ENCODE assay signal across 1 cellular context in the genomic region with DNA sequence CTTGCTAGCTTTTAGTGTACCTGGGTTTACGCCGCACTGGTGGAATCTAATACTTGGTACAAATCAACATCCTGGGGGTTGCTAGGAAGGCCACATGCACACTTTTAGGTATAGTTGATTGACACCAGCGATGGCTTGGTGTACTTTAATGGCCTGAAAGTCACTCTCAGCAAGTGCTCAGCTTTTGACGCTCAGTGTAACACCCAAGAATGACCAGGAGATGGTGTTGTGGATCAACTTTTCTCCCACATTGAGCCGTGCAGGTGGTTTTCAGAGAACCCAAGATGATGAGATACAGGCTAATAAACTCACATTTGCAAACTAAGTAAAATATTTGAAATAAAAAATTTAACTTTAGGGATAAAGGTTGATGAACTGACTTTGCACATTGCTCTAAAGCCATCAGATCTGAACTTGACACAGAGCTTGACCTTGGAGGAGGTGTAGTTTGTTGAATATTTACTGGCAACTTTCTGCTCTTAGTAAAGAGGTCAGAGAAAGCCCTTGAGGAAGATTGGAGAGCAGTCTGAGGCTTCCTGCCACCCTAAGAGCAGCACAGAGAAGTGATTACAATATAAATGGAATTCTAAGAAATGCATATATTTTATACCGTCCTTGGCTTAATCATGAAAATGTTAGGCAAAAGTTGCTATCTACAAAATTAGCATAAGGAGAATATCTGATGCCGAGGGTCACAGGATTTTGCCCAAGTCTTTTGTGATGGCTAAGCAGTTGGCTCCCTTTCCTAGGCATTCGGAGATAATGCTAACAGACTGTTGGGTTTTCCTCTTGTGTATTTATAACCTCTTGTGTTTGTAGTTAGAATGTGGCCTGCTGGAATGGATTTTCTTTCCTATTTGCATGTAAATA.
TF ChIP-seq lines count a peak whose summit lies in the region.

No MANE protein-coding gene starts in this region.

TF ChIP-seq in WTC11, 78 proteins besides CTCF, POLR2A, EP300 and RAD21 (continued from another document):
- TF ChIP-seq, protein P1, sequence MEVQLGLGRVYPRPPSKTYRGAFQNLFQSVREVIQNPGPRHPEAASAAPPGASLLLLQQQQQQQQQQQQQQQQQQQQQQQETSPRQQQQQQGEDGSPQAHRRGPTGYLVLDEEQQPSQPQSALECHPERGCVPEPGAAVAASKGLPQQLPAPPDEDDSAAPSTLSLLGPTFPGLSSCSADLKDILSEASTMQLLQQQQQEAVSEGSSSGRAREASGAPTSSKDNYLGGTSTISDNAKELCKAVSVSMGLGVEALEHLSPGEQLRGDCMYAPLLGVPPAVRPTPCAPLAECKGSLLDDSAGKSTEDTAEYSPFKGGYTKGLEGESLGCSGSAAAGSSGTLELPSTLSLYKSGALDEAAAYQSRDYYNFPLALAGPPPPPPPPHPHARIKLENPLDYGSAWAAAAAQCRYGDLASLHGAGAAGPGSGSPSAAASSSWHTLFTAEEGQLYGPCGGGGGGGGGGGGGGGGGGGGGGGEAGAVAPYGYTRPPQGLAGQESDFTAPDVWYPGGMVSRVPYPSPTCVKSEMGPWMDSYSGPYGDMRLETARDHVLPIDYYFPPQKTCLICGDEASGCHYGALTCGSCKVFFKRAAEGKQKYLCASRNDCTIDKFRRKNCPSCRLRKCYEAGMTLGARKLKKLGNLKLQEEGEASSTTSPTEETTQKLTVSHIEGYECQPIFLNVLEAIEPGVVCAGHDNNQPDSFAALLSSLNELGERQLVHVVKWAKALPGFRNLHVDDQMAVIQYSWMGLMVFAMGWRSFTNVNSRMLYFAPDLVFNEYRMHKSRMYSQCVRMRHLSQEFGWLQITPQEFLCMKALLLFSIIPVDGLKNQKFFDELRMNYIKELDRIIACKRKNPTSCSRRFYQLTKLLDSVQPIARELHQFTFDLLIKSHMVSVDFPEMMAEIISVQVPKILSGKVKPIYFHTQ (CRISPR knock-in tag; IDR thresholded peaks at IDR 0.05), result no peak
- no peak for TF ChIP-seq SMAD4 (CRISPR knock-in tag; IDR thresholded peaks at IDR 0.05)
- TF ChIP-seq, protein P2, sequence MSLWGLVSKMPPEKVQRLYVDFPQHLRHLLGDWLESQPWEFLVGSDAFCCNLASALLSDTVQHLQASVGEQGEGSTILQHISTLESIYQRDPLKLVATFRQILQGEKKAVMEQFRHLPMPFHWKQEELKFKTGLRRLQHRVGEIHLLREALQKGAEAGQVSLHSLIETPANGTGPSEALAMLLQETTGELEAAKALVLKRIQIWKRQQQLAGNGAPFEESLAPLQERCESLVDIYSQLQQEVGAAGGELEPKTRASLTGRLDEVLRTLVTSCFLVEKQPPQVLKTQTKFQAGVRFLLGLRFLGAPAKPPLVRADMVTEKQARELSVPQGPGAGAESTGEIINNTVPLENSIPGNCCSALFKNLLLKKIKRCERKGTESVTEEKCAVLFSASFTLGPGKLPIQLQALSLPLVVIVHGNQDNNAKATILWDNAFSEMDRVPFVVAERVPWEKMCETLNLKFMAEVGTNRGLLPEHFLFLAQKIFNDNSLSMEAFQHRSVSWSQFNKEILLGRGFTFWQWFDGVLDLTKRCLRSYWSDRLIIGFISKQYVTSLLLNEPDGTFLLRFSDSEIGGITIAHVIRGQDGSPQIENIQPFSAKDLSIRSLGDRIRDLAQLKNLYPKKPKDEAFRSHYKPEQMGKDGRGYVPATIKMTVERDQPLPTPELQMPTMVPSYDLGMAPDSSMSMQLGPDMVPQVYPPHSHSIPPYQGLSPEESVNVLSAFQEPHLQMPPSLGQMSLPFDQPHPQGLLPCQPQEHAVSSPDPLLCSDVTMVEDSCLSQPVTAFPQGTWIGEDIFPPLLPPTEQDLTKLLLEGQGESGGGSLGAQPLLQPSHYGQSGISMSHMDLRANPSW (CRISPR knock-in tag; conservative IDR thresholded peaks at IDR 0.05; ENCODE audit: low read depth), result no peak
- no peak for TF ChIP-seq TEAD1 (CRISPR knock-in tag; IDR thresholded peaks at IDR 0.05)
- no peak for TF ChIP-seq CREM (CRISPR knock-in tag; IDR thresholded peaks at IDR 0.05)
- no peak for TF ChIP-seq USF2 (CRISPR knock-in tag; IDR thresholded peaks at IDR 0.05)
